Comparison of ENCODE assay signal across 8 cellular contexts in genomic region chr11:77590194-77590591, GRCh38. TPM values are rescaled to one million over a fixed set of nuclear protein-coding genes. Genes with fewer than 3 reads are reported as not detected.
DNase-seq lines count a peak whose midpoint lies in the region; ATAC-seq and TF ChIP-seq lines count a peak whose summit lies in the region.

No MANE protein-coding gene starts in this region.

- H3K9me3 Mint-ChIP-seq in stimulated activated naive CD8-positive, alpha-beta T cell treated with anti-CD3 and anti-CD28 coated beads, Interleukin-15, amount 100 ng/mL, for 72 hours, result no peaks in the 10 kb centered on the region

- no peak for TF ChIP-seq POLR2A in Peyer's patch (IDR thresholded peaks at IDR 0.05)

- peak overlapping the region; percentile 21 to 89 for H3K27ac Mint-ChIP-seq in stimulated activated naive CD8-positive, alpha-beta T cell treated with anti-CD3 and anti-CD28 coated beads, Interleukin-15, amount 100 ng/mL, for 72 hours

- H3K4me3 Mint-ChIP-seq in stimulated activated naive CD8-positive, alpha-beta T cell treated with anti-CD3 and anti-CD28 coated beads, Interleukin-15, amount 100 ng/mL, for 72 hours, result peak overlapping the region; percentile 89 to 92

- TF ChIP-seq CTCF in Peyer's patch (IDR thresholded peaks at IDR 0.05), result no peak
- TF ChIP-seq CTCF in choroid plexus epithelial cell (conservative IDR thresholded peaks at IDR 0.05; ENCODE audit: low read depth, low read length), result no peak

- no peaks in the 10 kb centered on the region for H3K9me3 ChIP-seq in Peyer's patch

- peak; percentile 11 for ATAC-seq in HG02981 (IDR thresholded peaks at IDR 0.05; ENCODE audit: unreplicated experiment)
- peak; percentile 44 for ATAC-seq in left lobe of liver
- peak; percentile 34 for ATAC-seq in stimulated activated naive CD8-positive, alpha-beta T cell treated with anti-CD3 and anti-CD28 coated beads, Interleukin-15, amount 100 ng/mL, for 72 hours
- ATAC-seq in GM21447 (IDR thresholded peaks at IDR 0.05; ENCODE audit: unreplicated experiment), result no peak

- DNase-seq in DMS 273 (lab: John Stamatoyannopoulos, UW; ENCODE audit: unreplicated experiment), result peak; percentile 40
- DNase-seq in DMS 273 treated with DMSO at 0.1 percent for 48 hours (lab: John Stamatoyannopoulos, UW), result no peak
- peak in 1 of 3 donors; percentile 65 for DNase-seq in Peyer's patch
- peak; percentile 66 for DNase-seq in choroid plexus epithelial cell (ENCODE audit: low read depth)
- peak; percentile 61 for DNase-seq in left lobe of liver (ENCODE audit: low spot score)
- peak in 1 of 2 donors; percentile 27 for DNase-seq in stimulated activated naive CD8-positive, alpha-beta T cell treated with anti-CD3 and anti-CD28 coated beads, Interleukin-15, amount 100 ng/mL, for 72 hours

- H3K36me3 ChIP-seq in Peyer's patch, result peaks cover 0 to 7% (median 0%) of the 10 kb centered on the region in 3 donors

- H3K4me1 ChIP-seq in Peyer's patch, result peaks cover 0 to 6% (median 0%) of the 10 kb centered on the region in 4 donors

- H3K4me3 ChIP-seq in Peyer's patch (peak overlapping the region; percentile 53 to 80 (median 62)), choroid plexus epithelial cell (ENCODE audit: low read depth, low read length) (peak overlapping the region; percentile 69)

- H3K27me3 Mint-ChIP-seq in stimulated activated naive CD8-positive, alpha-beta T cell treated with anti-CD3 and anti-CD28 coated beads, Interleukin-15, amount 100 ng/mL, for 72 hours, result peaks cover 16% of the 10 kb centered on the region

- H3K27me3 ChIP-seq in Peyer's patch, result no peaks in the 10 kb centered on the region

- H3K27ac ChIP-seq in Peyer's patch, result peak overlapping the region; percentile 69 to 95 (median 78)

- peaks cover 24% of the 10 kb centered on the region for H3K4me1 Mint-ChIP-seq in stimulated activated naive CD8-positive, alpha-beta T cell treated with anti-CD3 and anti-CD28 coated beads, Interleukin-15, amount 100 ng/mL, for 72 hours

RNA-seq across cellular contexts. Expression of gene AQP11, which starts 0.4 kb away (rescaled TPM):
- total RNA-seq in Peyer's patch (10 to 100 TPM in 3 of 4 donors, 1 to 10 TPM in 1; 5.0 to 62.0 (median 18.0) TPM), left lobe of liver (13.1 TPM)

RNA-seq across cellular contexts. Expression of gene CLNS1A, which starts 47.4 kb away (rescaled TPM):
- total RNA-seq in Peyer's patch, result 10 to 100 TPM; 33.0 to 90.0 (median 56.7) TPM
- 41.3 TPM for total RNA-seq in left lobe of liver
